11 cellular contexts compared by ENCODE assay signal in genomic region chr9:581673-582497, GRCh38.
DNase-seq lines count a peak whose midpoint lies in the region; ATAC-seq and TF ChIP-seq lines count a peak whose summit lies in the region.
"Had no signal": no experiment of that assay in that cellular context is flagged by ENCODE, and none has a peak within 500 bp of the region (broad histone marks: within the 10 kb centered on the region; RNA-seq: fewer than 3 reads in every experiment).

No MANE protein-coding gene starts in this region.

- peak; percentile 71 to 76 for TF ChIP-seq RAD21 in liver (IDR thresholded peaks at IDR 0.05)

- peaks cover 37% of the 10 kb centered on the region for H3K36me3 Mint-ChIP-seq in WTC11
- H3K36me3 Mint-ChIP-seq in activated T-cell treated with anti-CD3 and anti-CD28 coated beads, Interleukin-2, amount 50 U/mL, for 4 hours (ENCODE audit: insufficient read depth): peaks cover 7% of the 10 kb centered on the region

- H3K4me3 ChIP-seq in DOHH2 (ENCODE audit: low read length) (no peak overlapping the region), liver (ENCODE audit: low read depth in 1 of 3, low read length in 3 of 3) (no peak overlapping the region), prostate gland (no peak overlapping the region)
- H3K4me3 ChIP-seq: adrenal gland had no signal

- H3K4me2 ChIP-seq in DOHH2 (ENCODE audit: low read length): peak overlapping the region; percentile 16

- H3K9me3 ChIP-seq in DOHH2 (ENCODE audit: control insufficient read depth, insufficient read depth, low read length): peaks cover 4% of the 10 kb centered on the region; the same call in 1 of the 2 replicates
- H3K9me3 ChIP-seq in liver (ENCODE audit: control insufficient read depth in 4 of 4, low read length in 3 of 4): no peaks in the 10 kb centered on the region
- no peaks in the 10 kb centered on the region for H3K9me3 ChIP-seq in prostate gland
- H3K9me3 ChIP-seq: adrenal gland had no signal

- CTCF ChIA-PET in WTC11 (lab: Charles Lee): no interaction called here

- H3K27ac ChIP-seq in DOHH2 (ENCODE audit: low read depth, low read length): no peak overlapping the region
- H3K27ac ChIP-seq in liver (ENCODE audit: low read depth in 1 of 2, low read length in 2 of 2): no peak overlapping the region
- H3K27ac ChIP-seq in prostate gland: no peak overlapping the region
- H3K27ac ChIP-seq: adrenal gland had no signal

- H3K4me1 ChIP-seq in DOHH2 (ENCODE audit: control insufficient read depth, low read length) (peaks cover 56% of the 10 kb centered on the region), liver (ENCODE audit: control insufficient read depth in 4 of 4, insufficient read depth in 4 of 4, low read length in 3 of 4) (no peaks in the 10 kb centered on the region), prostate gland (replicated peaks) (no peaks in the 10 kb centered on the region)
- H3K4me1 ChIP-seq: adrenal gland had no signal

- TF ChIP-seq CTCF in DOHH2 (IDR thresholded peaks at IDR 0.05; ENCODE audit: low read depth, low read length, poor library complexity, severe bottlenecking): peak; percentile 83
- 0 out of 2 replicates have a peak, but pooled peaks have one; percentile 30 for TF ChIP-seq CTCF in WTC11 (IDR thresholded peaks at IDR 0.05)
- peak; percentile 45 for TF ChIP-seq CTCF in liver (IDR thresholded peaks at IDR 0.05; ENCODE audit: low read depth, low read length, missing input control)
- peak in 1 of 4 experiments; percentile 26 for TF ChIP-seq CTCF in prostate gland (IDR thresholded peaks at IDR 0.05)

- POLR2A ChIA-PET in WTC11 (lab: Charles Lee): no interaction called here

- no peaks in the 10 kb centered on the region for H3K4me1 Mint-ChIP-seq in WTC11
- H3K4me1 Mint-ChIP-seq in activated T-cell treated with anti-CD3 and anti-CD28 coated beads, Interleukin-2, amount 50 U/mL, for 4 hours (ENCODE audit: low read depth): no peaks in the 10 kb centered on the region

- intact Hi-C loops in prostate gland (cut with DNase I): no loop called here

- TF ChIP-seq POLR2A in prostate gland (IDR thresholded peaks at IDR 0.05): no peak

- peaks cover 99% of the 10 kb centered on the region for H3K79me2 ChIP-seq in DOHH2 (ENCODE audit: control insufficient read depth, low read length)

- H3K36me3 ChIP-seq in DOHH2 (ENCODE audit: control insufficient read depth, low read length) (peaks cover 64% of the 10 kb centered on the region), liver (ENCODE audit: control insufficient read depth in 4 of 4, insufficient read depth in 3 of 4, low read depth in 1 of 4, low read length in 3 of 4) (no peaks in the 10 kb centered on the region), prostate gland (no peaks in the 10 kb centered on the region)
- H3K36me3 ChIP-seq: adrenal gland had no signal

- H3K27me3 Mint-ChIP-seq in WTC11 (ENCODE audit: low read depth): no peaks in the 10 kb centered on the region
- peaks cover 5% of the 10 kb centered on the region for H3K27me3 Mint-ChIP-seq in activated T-cell treated with anti-CD3 and anti-CD28 coated beads, Interleukin-2, amount 50 U/mL, for 4 hours (ENCODE audit: low read depth)
- H3K27me3 Mint-ChIP-seq: activated CD4-positive, alpha-beta memory T cell treated with anti-CD3 and anti-CD28 coated beads for 36 hours had no signal

- no peaks in the 10 kb centered on the region for H3F3A ChIP-seq in DOHH2 (ENCODE audit: control insufficient read depth, insufficient read depth)

- no peaks in the 10 kb centered on the region for H3K9me2 ChIP-seq in DOHH2 (replicated peaks; ENCODE audit: control insufficient read depth, low read length)

- no peak overlapping the region; the same call in 1 of the 2 replicates for H3K27ac Mint-ChIP-seq in WTC11
- H3K27ac Mint-ChIP-seq: activated CD4-positive, alpha-beta memory T cell treated with anti-CD3 and anti-CD28 coated beads for 36 hours had no signal

- H3K9ac ChIP-seq in liver (ENCODE audit: low read depth in 1 of 2, low read length in 2 of 2): no peak overlapping the region

- H3K4me3 Mint-ChIP-seq in WTC11: no peak overlapping the region
- H3K4me3 Mint-ChIP-seq in activated T-cell treated with anti-CD3 and anti-CD28 coated beads, Interleukin-2, amount 50 U/mL, for 4 hours: no peak overlapping the region
- H3K4me3 Mint-ChIP-seq: activated CD4-positive, alpha-beta memory T cell treated with anti-CD3 and anti-CD28 coated beads for 36 hours had no signal

- DNase-seq in HT-29 (ENCODE audit: low spot score) (peak; percentile 51), WTC11 (ENCODE audit: low spot score) (peak; percentile 51), NOMO-1 (lab: John Stamatoyannopoulos, UW; ENCODE audit: unreplicated experiment in 2 of 2) (no peak), prostate gland (ENCODE audit: low spot score) (no peak), 8988T (no peak)
- no peak for DNase-seq in activated T-cell treated with anti-CD3 and anti-CD28 coated beads, Interleukin-2, amount 50 U/mL, for 4 hours
- DNase-seq: activated CD4-positive, alpha-beta memory T cell treated with anti-CD3 and anti-CD28 coated beads for 36 hours; adrenal gland; DMS79 had no signal

- 68% methylated on average over 7 of the region's 7 CpGs for WGBS in liver
- 76% methylated on average over 7 of the region's 7 CpGs for WGBS in prostate gland

- H4K20me1 ChIP-seq in DOHH2 (ENCODE audit: control insufficient read depth, insufficient read depth, low read depth, low read length): no peaks in the 10 kb centered on the region

- peaks cover 36% of the 10 kb centered on the region for H3K9me3 Mint-ChIP-seq in WTC11
- no peaks in the 10 kb centered on the region for H3K9me3 Mint-ChIP-seq in activated T-cell treated with anti-CD3 and anti-CD28 coated beads, Interleukin-2, amount 50 U/mL, for 4 hours
- H3K9me3 Mint-ChIP-seq: activated CD4-positive, alpha-beta memory T cell treated with anti-CD3 and anti-CD28 coated beads for 36 hours had no signal

- no peaks in the 10 kb centered on the region for H3K27me3 ChIP-seq in DOHH2 (ENCODE audit: control insufficient read depth, low read length)
- no peaks in the 10 kb centered on the region for H3K27me3 ChIP-seq in liver (ENCODE audit: control insufficient read depth in 4 of 4, insufficient read depth in 4 of 4, low read length in 3 of 4)
- no peaks in the 10 kb centered on the region for H3K27me3 ChIP-seq in prostate gland (replicated peaks; ENCODE audit: insufficient read depth)
- H3K27me3 ChIP-seq: adrenal gland had no signal

- peak; percentile 81 for ATAC-seq in WTC11
- no peak for ATAC-seq in activated T-cell treated with anti-CD3 and anti-CD28 coated beads, Interleukin-2, amount 50 U/mL, for 4 hours

TF ChIP-seq in WTC11, 78 proteins besides CTCF, POLR2A, EP300 and RAD21 (continues in another document):
- TF ChIP-seq NR1H2 (CRISPR knock-in tag; IDR thresholded peaks at IDR 0.05) (no peak), NFATC4 (CRISPR knock-in tag; IDR thresholded peaks at IDR 0.05) (no peak)
- TF ChIP-seq, protein P1, sequence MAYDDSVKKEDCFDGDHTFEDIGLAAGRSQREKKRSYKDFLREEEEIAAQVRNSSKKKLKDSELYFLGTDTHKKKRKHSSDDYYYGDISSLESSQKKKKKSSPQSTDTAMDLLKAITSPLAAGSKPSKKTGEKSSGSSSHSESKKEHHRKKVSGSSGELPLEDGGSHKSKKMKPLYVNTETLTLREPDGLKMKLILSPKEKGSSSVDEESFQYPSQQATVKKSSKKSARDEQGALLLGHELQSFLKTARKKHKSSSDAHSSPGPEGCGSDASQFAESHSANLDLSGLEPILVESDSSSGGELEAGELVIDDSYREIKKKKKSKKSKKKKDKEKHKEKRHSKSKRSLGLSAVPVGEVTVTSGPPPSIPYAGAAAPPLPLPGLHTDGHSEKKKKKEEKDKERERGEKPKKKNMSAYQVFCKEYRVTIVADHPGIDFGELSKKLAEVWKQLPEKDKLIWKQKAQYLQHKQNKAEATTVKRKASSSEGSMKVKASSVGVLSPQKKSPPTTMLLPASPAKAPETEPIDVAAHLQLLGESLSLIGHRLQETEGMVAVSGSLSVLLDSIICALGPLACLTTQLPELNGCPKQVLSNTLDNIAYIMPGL (CRISPR knock-in tag; IDR thresholded peaks at IDR 0.05): no peak

TF ChIP-seq in liver, 16 proteins besides CTCF, POLR2A, EP300 and RAD21:
- TF ChIP-seq TAF1 (conservative IDR thresholded peaks at IDR 0.05) (no peak), JUND (IDR thresholded peaks at IDR 0.05) (no peak), HNF4A (conservative IDR thresholded peaks at IDR 0.05) (no peak), ZBTB33 (IDR thresholded peaks at IDR 0.05) (no peak), SP1 (IDR thresholded peaks at IDR 0.05) (no peak), EGR1 (IDR thresholded peaks at IDR 0.05; ENCODE audit: low read depth in 2 of 2) (no peak), YY1 (IDR thresholded peaks at IDR 0.05) (no peak), HNF4G (IDR thresholded peaks at IDR 0.05) (no peak), GABPA (IDR thresholded peaks at IDR 0.05 in 1 of 2, conservative IDR thresholded peaks at IDR 0.05 in 1 of 2) (no peak), FOXA1 (IDR thresholded peaks at IDR 0.05) (no peak), NR2F2 (IDR thresholded peaks at IDR 0.05) (no peak), RXRA (IDR thresholded peaks at IDR 0.05) (no peak)
- TF ChIP-seq, protein P2, sequence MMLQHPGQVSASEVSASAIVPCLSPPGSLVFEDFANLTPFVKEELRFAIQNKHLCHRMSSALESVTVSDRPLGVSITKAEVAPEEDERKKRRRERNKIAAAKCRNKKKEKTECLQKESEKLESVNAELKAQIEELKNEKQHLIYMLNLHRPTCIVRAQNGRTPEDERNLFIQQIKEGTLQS (IDR thresholded peaks at IDR 0.05): no peak

Comparison
In these comparisons a context has a peak if more than half of its experiments do, and no peak if none do; other contexts are left out.
1. DNase-seq: peak in HT-29 (single experiment) and WTC11 (single experiment); none in NOMO-1 (0 of 2), activated T-cell treated with anti-CD3 and anti-CD28 coated beads, Interleukin-2, amount 50 U/mL, for 4 hours (single experiment), prostate gland (single experiment) and 8988T (single experiment).